Comparison of ENCODE assay signal across 1 cellular context in genomic region chr2:98583516-98583865, GRCh38.
TF ChIP-seq lines count a peak whose summit lies in the region.

No MANE protein-coding gene starts in this region.

TF ChIP-seq in HepG2, 621 proteins besides CTCF, POLR2A, EP300 and RAD21:
- TF ChIP-seq ZNF230 (CRISPR knock-in tag; IDR thresholded peaks at IDR 0.05) (0 out of 2 replicates have a peak, but pooled peaks have one; percentile 11), ZNF383 (CRISPR knock-in tag; IDR thresholded peaks at IDR 0.05; ENCODE audit: borderline replicate concordance) (0 out of 2 replicates have a peak, but pooled peaks have one; percentile 60), ZNF678 (CRISPR knock-in tag; IDR thresholded peaks at IDR 0.05) (0 out of 2 replicates have a peak, but pooled peaks have one; percentile 26), ZNF274 (CRISPR knock-in tag; IDR thresholded peaks at IDR 0.05) (0 out of 2 replicates have a peak, but pooled peaks have one; percentile 0), ZBTB3 (CRISPR knock-in tag; IDR thresholded peaks at IDR 0.05; ENCODE audit: borderline replicate concordance, low read depth) (no peak), HCFC1 (IDR thresholded peaks at IDR 0.05; ENCODE audit: low read depth, low read length) (no peak), ZBTB43 (CRISPR knock-in tag; conservative IDR thresholded peaks at IDR 0.05) (0 out of 2 replicates have a peak, but pooled peaks have one; percentile 1), JUN (CRISPR knock-in tag; IDR thresholded peaks at IDR 0.05) (0 out of 2 replicates have a peak, but pooled peaks have one; percentile 8), ZBTB8A (CRISPR knock-in tag; IDR thresholded peaks at IDR 0.05; ENCODE audit: borderline replicate concordance, low read depth) (peak; percentile 32; the same call in 1 of the 2 replicates)
